In genomic region chr4:1219553-1219950, GRCh38 we compare ENCODE assay signal across 18 cellular contexts. TPM values are rescaled to one million over a fixed set of nuclear protein-coding genes. Genes with fewer than 3 reads are reported as not detected.
DNase-seq lines count a peak whose midpoint lies in the region; ATAC-seq and TF ChIP-seq lines count a peak whose summit lies in the region.
"Had no signal": no experiment of that assay in that cellular context is flagged by ENCODE, and none has a peak within 500 bp of the region (broad histone marks: within the 10 kb centered on the region; RNA-seq: fewer than 3 reads in every experiment).

No MANE protein-coding gene starts in this region.

- peak overlapping the region; percentile 96 for H3K27ac ChIP-seq in Karpas-422 (ENCODE audit: low read length)
- H3K27ac ChIP-seq: C4-2B had no signal

- H3K4me2 ChIP-seq in Karpas-422 (ENCODE audit: low read depth, low read length, poor library complexity, severe bottlenecking): peak overlapping the region; percentile 100

- no peaks in the 10 kb centered on the region for H3K9me3 Mint-ChIP-seq in activated T-helper 17 cell treated with anti-CD3 and anti-CD28 coated beads, Interleukin-2, amount 50 U/mL, for 72 hours
- no peaks in the 10 kb centered on the region for H3K9me3 Mint-ChIP-seq in naive thymus-derived CD8-positive, alpha-beta T cell
- H3K9me3 Mint-ChIP-seq in chondrocyte (ENCODE audit: low read depth): no peaks in the 10 kb centered on the region
- H3K9me3 Mint-ChIP-seq: T-helper 1 cell treated with Interleukin-12 subunit alpha and Interleukin-12 subunit beta and Interleukin-4 antibody, amounts not matched to agents 30 μg/mL and 1 μg/mL, for 36 hours had no signal

- H3K9ac ChIP-seq in Karpas-422 (ENCODE audit: low read length): peak overlapping the region; percentile 63

- H3K4me1 ChIP-seq in Karpas-422 (ENCODE audit: low read length): peaks cover 69% of the 10 kb centered on the region

- H2AFZ ChIP-seq in Karpas-422 (ENCODE audit: low read length): no peak overlapping the region

- ATAC-seq in activated T-helper 17 cell treated with anti-CD3 and anti-CD28 coated beads, Interleukin-2, amount 50 U/mL, for 72 hours (replicated peaks): no peak
- no peak for ATAC-seq in naive thymus-derived CD8-positive, alpha-beta T cell
- ATAC-seq in GM18511 (IDR thresholded peaks at IDR 0.05; ENCODE audit: unreplicated experiment): no peak
- ATAC-seq: HCT116, left ventricle myocardium superior, right cardiac atrium had no signal

- DNase-seq in GM06990 (ENCODE audit: extremely low read depth, insufficient read length) (no peak), Karpas-422 (no peak), ecto neural progenitor cell (ENCODE audit: low spot score) (no peak), NCI-H2227 treated with DMSO at 0.1 percent for 48 hours (lab: John Stamatoyannopoulos, UW) (no peak), chondrocyte (ENCODE audit: low spot score) (no peak)
- no peak for DNase-seq in naive thymus-derived CD8-positive, alpha-beta T cell
- DNase-seq: activated CD4-positive, alpha-beta T cell treated with anti-CD3 and anti-CD28 coated beads for 48 hours; erythroblast; left ventricle myocardium superior; NCI-H446; right cardiac atrium; stimulated activated CD4-positive, alpha-beta T cell treated with anti-CD3 and anti-CD28 coated beads, Interleukin-4, amount 100 ng/mL, for 24 hours; stomach had no signal

- H3K27ac Mint-ChIP-seq in activated T-helper 17 cell treated with anti-CD3 and anti-CD28 coated beads, Interleukin-2, amount 50 U/mL, for 72 hours: peak overlapping the region; percentile 86
- H3K27ac Mint-ChIP-seq in naive thymus-derived CD8-positive, alpha-beta T cell: peak overlapping the region in 7 of 10 donors; percentile 0 to 84 (median 65)
- no peak overlapping the region for H3K27ac Mint-ChIP-seq in chondrocyte (ENCODE audit: unreplicated experiment)
- H3K27ac Mint-ChIP-seq: T-helper 1 cell treated with Interleukin-12 subunit alpha and Interleukin-12 subunit beta and Interleukin-4 antibody, amounts not matched to agents 30 μg/mL and 1 μg/mL, for 36 hours had no signal

- H3K36me3 ChIP-seq in GM06990 (ENCODE audit: control insufficient read depth, insufficient read depth, low read length): peaks cover 25% of the 10 kb centered on the region
- H3K36me3 ChIP-seq in Karpas-422 (ENCODE audit: insufficient read depth, low read length): peaks cover 9% of the 10 kb centered on the region; the same call in 1 of the 2 replicates

- POLR2A ChIA-PET in naive thymus-derived CD8-positive, alpha-beta T cell (lab: Charles Lee): no interaction called here

- H3K4me3 ChIP-seq in GM06990 (replicated peaks; ENCODE audit: low read depth, low read length) (peak overlapping the region; percentile 26), Karpas-422 (ENCODE audit: low read length) (peak overlapping the region; percentile 61)
- H3K4me3 ChIP-seq: stomach had no signal

- peaks cover 68% of the 10 kb centered on the region for H3K36me3 Mint-ChIP-seq in activated T-helper 17 cell treated with anti-CD3 and anti-CD28 coated beads, Interleukin-2, amount 50 U/mL, for 72 hours (ENCODE audit: low read depth)
- peaks cover 0 to 39% (median 7%) of the 10 kb centered on the region in 3 donors for H3K36me3 Mint-ChIP-seq in naive thymus-derived CD8-positive, alpha-beta T cell
- H3K36me3 Mint-ChIP-seq in chondrocyte (ENCODE audit: low read depth): peaks cover 19% of the 10 kb centered on the region

- H4K20me1 ChIP-seq in Karpas-422 (ENCODE audit: insufficient read depth, low read depth, low read length): peaks cover 33% of the 10 kb centered on the region

- no peaks in the 10 kb centered on the region for H3K27me3 ChIP-seq in GM06990 (replicated peaks; ENCODE audit: control insufficient read depth, insufficient read depth, low read length)
- H3K27me3 ChIP-seq in Karpas-422 (ENCODE audit: low read length): no peaks in the 10 kb centered on the region
- H3K27me3 ChIP-seq: stomach had no signal

- peaks cover 22% of the 10 kb centered on the region for H3K4me1 Mint-ChIP-seq in activated T-helper 17 cell treated with anti-CD3 and anti-CD28 coated beads, Interleukin-2, amount 50 U/mL, for 72 hours
- H3K4me1 Mint-ChIP-seq in naive thymus-derived CD8-positive, alpha-beta T cell: peaks cover 28 to 59% (median 45%) of the 10 kb centered on the region in 4 donors
- H3K4me1 Mint-ChIP-seq in chondrocyte (ENCODE audit: low read depth): peaks cover 7% of the 10 kb centered on the region

- H3K9me3 ChIP-seq in Karpas-422 (ENCODE audit: low read length): no peaks in the 10 kb centered on the region
- H3K9me3 ChIP-seq: stomach had no signal

- no peaks in the 10 kb centered on the region for H3K9me2 ChIP-seq in Karpas-422 (replicated peaks; ENCODE audit: insufficient read depth, low read length)

- H3K79me2 ChIP-seq in Karpas-422 (ENCODE audit: low read length): peaks cover 14% of the 10 kb centered on the region

- peak overlapping the region; percentile 48 for H3K4me3 Mint-ChIP-seq in activated T-helper 17 cell treated with anti-CD3 and anti-CD28 coated beads, Interleukin-2, amount 50 U/mL, for 72 hours
- peak overlapping the region in 4 of 10 donors; percentile 5 to 65 (median 34) for H3K4me3 Mint-ChIP-seq in naive thymus-derived CD8-positive, alpha-beta T cell
- H3K4me3 Mint-ChIP-seq in chondrocyte (ENCODE audit: unreplicated experiment): no peak overlapping the region
- H3K4me3 Mint-ChIP-seq: T-helper 1 cell treated with Interleukin-12 subunit alpha and Interleukin-12 subunit beta and Interleukin-4 antibody, amounts not matched to agents 30 μg/mL and 1 μg/mL, for 36 hours had no signal

- TF ChIP-seq CTCF in GM06990 (IDR thresholded peaks at IDR 0.05; ENCODE audit: insufficient read depth, low read length, poor library complexity, severe bottlenecking) (no peak), chondrocyte (IDR thresholded peaks at IDR 0.05) (no peak)

- no peaks in the 10 kb centered on the region for H3K27me3 Mint-ChIP-seq in activated T-helper 17 cell treated with anti-CD3 and anti-CD28 coated beads, Interleukin-2, amount 50 U/mL, for 72 hours
- no peaks in the 10 kb centered on the region for H3K27me3 Mint-ChIP-seq in naive thymus-derived CD8-positive, alpha-beta T cell
- H3K27me3 Mint-ChIP-seq in chondrocyte (ENCODE audit: low read depth): no peaks in the 10 kb centered on the region

RNA-seq across cellular contexts. Expression of gene CTBP1, which starts 29.4 kb away (rescaled TPM):
- 86.9 and 184 TPM in 2 replicates for total RNA-seq in Karpas-422 (2014; rRNA removed; shearing (Covaris generic); ENCODE audit: low replicate concordance)
- total RNA-seq in activated T-helper 17 cell treated with anti-CD3 and anti-CD28 coated beads, Interleukin-2, amount 50 U/mL, for 72 hours: 100 to 1,000 TPM; 117 to 173 TPM
- 100 to 1,000 TPM; 189 to 193 TPM for total RNA-seq in naive thymus-derived CD8-positive, alpha-beta T cell
- 100 to 1,000 TPM in 1 of 3 donors, 10 to 100 TPM in 2; 51.0 to 104 (median 93.7) TPM for polyA plus RNA-seq in naive thymus-derived CD8-positive, alpha-beta T cell
- total RNA-seq in chondrocyte: 147 to 175 TPM (median 151 TPM) in 3 replicates

RNA-seq across cellular contexts. Expression of gene SPON2, which starts 47.2 kb away (rescaled TPM):
- total RNA-seq in Karpas-422 (2014; rRNA removed; shearing (Covaris generic); ENCODE audit: low replicate concordance): 7.4 and 8.9 TPM in 2 replicates
- 10 to 100 TPM; 17.3 to 18.7 TPM for total RNA-seq in activated T-helper 17 cell treated with anti-CD3 and anti-CD28 coated beads, Interleukin-2, amount 50 U/mL, for 72 hours
- total RNA-seq in naive thymus-derived CD8-positive, alpha-beta T cell: 10 to 100 TPM; 16.5 to 16.6 TPM
- 10 to 100 TPM in 1 of 3 donors, 1 to 10 TPM in 2; 8.5 to 45.9 (median 9.5) TPM for polyA plus RNA-seq in naive thymus-derived CD8-positive, alpha-beta T cell
- 158 to 184 TPM (median 162 TPM) in 3 replicates for total RNA-seq in chondrocyte
